In genomic region chr2:161796192-161796591, GRCh38 we compare ENCODE assay signal across 10 cellular contexts.
DNase-seq lines count a peak whose midpoint lies in the region; ATAC-seq and TF ChIP-seq lines count a peak whose summit lies in the region.
"Had no signal": no experiment of that assay in that cellular context is flagged by ENCODE, and none has a peak within 500 bp of the region (broad histone marks: within the 10 kb centered on the region; RNA-seq: fewer than 3 reads in every experiment).

No MANE protein-coding gene starts in this region.

- H3K27ac Mint-ChIP-seq in activated T-cell treated with anti-CD3 and anti-CD28 coated beads, Interleukin-2, amount 50 U/mL, for 24 hours: no peak overlapping the region
- H3K27ac Mint-ChIP-seq: natural killer cell had no signal

- H4K91ac ChIP-seq in trophoblast cell (ENCODE audit: low read depth, low read length): no peak overlapping the region

- no peaks in the 10 kb centered on the region for H3K79me1 ChIP-seq in trophoblast cell (ENCODE audit: low read length)

- H2AFZ ChIP-seq in trophoblast cell (ENCODE audit: insufficient read depth, low read length, poor library complexity): no peak overlapping the region

- H3K27me3 Mint-ChIP-seq in activated T-cell treated with anti-CD3 and anti-CD28 coated beads, Interleukin-2, amount 50 U/mL, for 24 hours: peaks cover under 1% of the 10 kb centered on the region

- H3K4ac ChIP-seq in trophoblast cell (ENCODE audit: low read depth, low read length): no peak overlapping the region

- no peaks in the 10 kb centered on the region for H3K36me3 Mint-ChIP-seq in activated T-cell treated with anti-CD3 and anti-CD28 coated beads, Interleukin-2, amount 50 U/mL, for 24 hours (ENCODE audit: low read depth)
- H3K36me3 Mint-ChIP-seq: natural killer cell had no signal

- H3K79me2 ChIP-seq in trophoblast cell (ENCODE audit: control insufficient read depth, insufficient read depth, low read length, poor library complexity): no peaks in the 10 kb centered on the region

- H2BK12ac ChIP-seq in trophoblast cell (ENCODE audit: low read length): no peak overlapping the region

- H2BK5ac ChIP-seq in trophoblast cell (ENCODE audit: low read depth, low read length, poor library complexity): no peak overlapping the region

- no CpG with 5 or more reads among the region's 4 CpGs for WGBS in trophoblast cell (ENCODE audit: extremely low coverage, insufficient coverage, insufficient read length)

- H3K9me3 Mint-ChIP-seq in activated T-cell treated with anti-CD3 and anti-CD28 coated beads, Interleukin-2, amount 50 U/mL, for 24 hours: no peaks in the 10 kb centered on the region

- H3K27me3 ChIP-seq in trophoblast cell (ENCODE audit: insufficient read depth, low read length): no peaks in the 10 kb centered on the region

- peak; percentile 23 for DNase-seq in G401 (ENCODE audit: low spot score)
- peak; percentile 79 for DNase-seq in NCI-H2029 treated with DMSO at 0.1 percent for 48 hours (lab: John Stamatoyannopoulos, UW)
- peak; percentile 18 for DNase-seq in choroid plexus epithelial cell (ENCODE audit: low read depth)
- DNase-seq in trophoblast cell: peak; percentile 54 to 70
- DNase-seq in activated T-cell treated with anti-CD3 and anti-CD28 coated beads, Interleukin-2, amount 50 U/mL, for 24 hours: no peak
- DNase-seq: natural killer cell, NCI-H1092, PC-3 had no signal

- ATAC-seq in HG02884 (IDR thresholded peaks at IDR 0.05; ENCODE audit: unreplicated experiment) (no peak), HG03469 (IDR thresholded peaks at IDR 0.05; ENCODE audit: unreplicated experiment) (no peak)
- ATAC-seq: natural killer cell, PC-3 had no signal

- in situ Hi-C loops in G401 (cut with HindIII; ENCODE audit: low sequenced_read_pairs): no loop called here

- H3K14ac ChIP-seq in trophoblast cell (ENCODE audit: low read length): no peak overlapping the region

- no peaks in the 10 kb centered on the region for H3K36me3 ChIP-seq in trophoblast cell (ENCODE audit: control insufficient read depth in 1 of 2, insufficient read depth in 2 of 2, low read length in 2 of 2)

- no peak overlapping the region for H2AK5ac ChIP-seq in trophoblast cell (ENCODE audit: low read length)

- no peak overlapping the region for H2BK120ac ChIP-seq in trophoblast cell (ENCODE audit: insufficient read depth, low read length, poor library complexity)

- H3K23ac ChIP-seq in trophoblast cell (ENCODE audit: low read length): no peak overlapping the region

- no peaks in the 10 kb centered on the region for H3K9me3 ChIP-seq in trophoblast cell (ENCODE audit: insufficient read depth, low read depth, low read length)

- no peak overlapping the region for H4K12ac ChIP-seq in trophoblast cell (ENCODE audit: low read depth, low read length)

- no peak overlapping the region for H3K9ac ChIP-seq in trophoblast cell (ENCODE audit: low read length)

- no peak for TF ChIP-seq CTCF in choroid plexus epithelial cell (conservative IDR thresholded peaks at IDR 0.05; ENCODE audit: low read depth, low read length)

- no peak overlapping the region for H3K4me2 ChIP-seq in trophoblast cell (ENCODE audit: low read length)

- H3K18ac ChIP-seq in trophoblast cell (ENCODE audit: low read length): no peak overlapping the region

- H3K4me1 Mint-ChIP-seq in activated T-cell treated with anti-CD3 and anti-CD28 coated beads, Interleukin-2, amount 50 U/mL, for 24 hours (ENCODE audit: low read depth): no peaks in the 10 kb centered on the region
- H3K4me1 Mint-ChIP-seq: natural killer cell had no signal

- H3K4me3 Mint-ChIP-seq in activated T-cell treated with anti-CD3 and anti-CD28 coated beads, Interleukin-2, amount 50 U/mL, for 24 hours: no peak overlapping the region
- H3K4me3 Mint-ChIP-seq: natural killer cell had no signal

- no peak overlapping the region for H3K4me3 ChIP-seq in choroid plexus epithelial cell (ENCODE audit: low read depth, low read length)
- no peak overlapping the region for H3K4me3 ChIP-seq in trophoblast cell (ENCODE audit: low read depth, low read length)

- H4K8ac ChIP-seq in trophoblast cell (ENCODE audit: low read depth, low read length): no peak overlapping the region

- H3K4me1 ChIP-seq in trophoblast cell (ENCODE audit: control insufficient read depth in 1 of 2, insufficient read depth in 2 of 2, low read length in 2 of 2): no peaks in the 10 kb centered on the region

- no peak overlapping the region for H3K27ac ChIP-seq in trophoblast cell (ENCODE audit: low read depth, low read length)
